24 cellular contexts compared by ENCODE assay signal in the genomic region with DNA sequence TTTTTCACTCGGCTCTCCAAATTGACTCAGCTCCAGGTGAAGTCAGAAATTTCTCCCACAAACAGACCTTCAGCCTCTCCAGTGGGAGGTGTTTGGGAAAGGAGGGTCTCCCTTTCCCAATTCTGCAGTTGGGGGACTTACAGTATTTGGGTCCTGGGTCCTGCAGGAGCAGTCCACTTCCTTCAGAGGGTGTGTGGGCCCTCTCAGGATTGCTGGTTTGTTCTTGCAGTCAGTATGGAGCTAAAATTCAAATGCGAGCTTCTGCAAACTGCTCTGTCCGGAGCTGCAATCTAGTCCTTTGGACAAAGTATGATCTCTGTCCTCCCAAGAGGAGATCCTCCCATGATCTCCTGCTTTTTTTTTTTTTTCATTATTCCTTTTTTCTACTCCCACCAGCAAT.
"Had no signal": no experiment of that assay in that cellular context is flagged by ENCODE, and none has a peak within 500 bp of the region (broad histone marks: within the 10 kb centered on the region; RNA-seq: fewer than 3 reads in every experiment).

No MANE protein-coding gene starts in this region.

- H3K36me3 ChIP-seq: adrenal gland had no signal

- H3K27me3 ChIP-seq: adrenal gland had no signal

- H3K4me3 ChIP-seq: adrenal gland, SK-N-MC had no signal

- H3K4me1 ChIP-seq: adrenal gland had no signal

- H3K27ac Mint-ChIP-seq: activated CD8-positive, alpha-beta T cell treated with anti-CD3 and anti-CD28 coated beads, Interleukin-2, amount 10 ng/mL, durations not matched to agents 7 days and 5 days; activated naive CD8-positive, alpha-beta T cell treated with anti-CD3 and anti-CD28 coated beads, Interleukin-2, amount 10 ng/mL, durations not matched to agents 7 days and 5 days had no signal

- DNase-seq: activated CD4-positive, alpha-beta T cell treated with anti-CD3 and anti-CD28 coated beads for 4 hours; activated CD4-positive, alpha-beta T cell treated with anti-CD3 and anti-CD28 coated beads, Interleukin-2, amount 50 U/mL, for 4 hours; activated CD8-positive, alpha-beta memory T cell treated with anti-CD3 and anti-CD28 coated beads, Interleukin-2, amount 50 U/mL, for 48 hours; activated CD8-positive, alpha-beta T cell treated with anti-CD3 and anti-CD28 coated beads, Interleukin-2, amount 10 ng/mL, durations not matched to agents 7 days and 5 days; activated naive CD4-positive, alpha-beta T cell treated with anti-CD3 and anti-CD28 coated beads, Interleukin-2, amount 50 U/mL, for 16 hours; activated naive CD8-positive, alpha-beta T cell treated with anti-CD3 and anti-CD28 coated beads, Interleukin-2, amount 10 ng/mL, durations not matched to agents 7 days and 5 days; activated T-cell treated with anti-CD3 and anti-CD28 coated beads, Interleukin-2, amount 50 U/mL, for 1 hour; adrenal gland; anterior cingulate cortex; cerebellar nuclear complex; Karpas-422; MM.1S; NCI-H1105 treated with DMSO at 0.1 percent for 48 hours; NCI-H146; NCI-H187 treated with DMSO at 0.1 percent for 48 hours; NCI-H2171; NCI-H226; NCI-H510A; NCI-H526 treated with DMSO at 0.1 percent for 48 hours; NCI-H82; SIG-M5; T-helper 1 cell had no signal

- H3K4me3 Mint-ChIP-seq: activated CD8-positive, alpha-beta T cell treated with anti-CD3 and anti-CD28 coated beads, Interleukin-2, amount 10 ng/mL, durations not matched to agents 7 days and 5 days; activated naive CD8-positive, alpha-beta T cell treated with anti-CD3 and anti-CD28 coated beads, Interleukin-2, amount 10 ng/mL, durations not matched to agents 7 days and 5 days had no signal

- H3K36me3 Mint-ChIP-seq: activated naive CD8-positive, alpha-beta T cell treated with anti-CD3 and anti-CD28 coated beads, Interleukin-2, amount 10 ng/mL, durations not matched to agents 7 days and 5 days had no signal

- ATAC-seq: activated CD8-positive, alpha-beta T cell treated with anti-CD3 and anti-CD28 coated beads, Interleukin-2, amount 10 ng/mL, durations not matched to agents 7 days and 5 days had no signal

- H3K4me1 Mint-ChIP-seq: activated naive CD8-positive, alpha-beta T cell treated with anti-CD3 and anti-CD28 coated beads, Interleukin-2, amount 10 ng/mL, durations not matched to agents 7 days and 5 days had no signal

- H3K9me3 ChIP-seq: adrenal gland had no signal

- H3K27ac ChIP-seq: adrenal gland, SK-N-MC, VCaP had no signal
